In the genomic region with DNA sequence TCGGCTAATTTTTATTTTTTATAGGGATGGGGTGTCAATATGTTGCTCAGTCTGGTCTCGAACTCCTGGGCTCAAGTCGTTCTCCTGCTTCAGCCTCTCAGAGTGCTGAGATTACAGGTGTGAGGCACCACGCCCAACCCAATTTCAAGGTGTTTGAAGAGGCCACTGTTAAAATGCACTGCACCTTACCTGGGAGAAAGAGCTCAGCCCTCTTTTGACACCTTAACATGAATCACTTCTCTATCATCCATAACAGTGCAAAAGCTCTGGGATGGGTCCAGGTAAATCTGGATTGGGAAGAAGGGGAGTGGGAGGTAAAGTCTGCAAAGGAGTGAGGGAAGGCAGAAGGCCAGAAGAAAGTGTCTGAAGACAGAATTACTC, we compare ENCODE assay signal across 8 cellular contexts. TPM values are rescaled to one million over a fixed set of nuclear protein-coding genes. Genes with fewer than 3 reads are reported as not detected.
DNase-seq lines count a peak whose midpoint lies in the region; ATAC-seq and TF ChIP-seq lines count a peak whose summit lies in the region.

No MANE protein-coding gene starts in this region.

- DNase-seq in AG04449 (ENCODE audit: low read depth, low spot score) (no peak), cardiac fibroblast (ENCODE audit: low read depth in 2 of 2) (no peak), midbrain (lab: John Stamatoyannopoulos, UW) (no peak), erythroblast (lab: John Stamatoyannopoulos, UW) (no peak)
- no peak for DNase-seq in effector CD8-positive, alpha-beta T cell (lab: John Stamatoyannopoulos, UW)

- H3K4me1 ChIP-seq in muscle layer of duodenum (ENCODE audit: control insufficient read depth in 1 of 2, insufficient read depth in 2 of 2, low read length in 2 of 2) = peaks cover 3 to 18% of the 10 kb centered on the region in 2 donors

- no peak for ATAC-seq in HG03280 (IDR thresholded peaks at IDR 0.05; ENCODE audit: unreplicated experiment)

- TF ChIP-seq POLR2A in erythroblast (IDR thresholded peaks at IDR 0.05; ENCODE audit: low read length) = no peak

- no peaks in the 10 kb centered on the region for H3K9me3 Mint-ChIP-seq in IgD-negative memory B cell

- TF ChIP-seq CTCF in AG04449 (IDR thresholded peaks at IDR 0.05; ENCODE audit: insufficient read depth, low read length, missing control alignments) = no peak
- no peak for TF ChIP-seq CTCF in cardiac fibroblast (IDR thresholded peaks at IDR 0.05; ENCODE audit: low read depth, low read length)

- no peaks in the 10 kb centered on the region for H3K9me3 ChIP-seq in muscle layer of duodenum (ENCODE audit: control insufficient read depth in 1 of 2, low read length in 2 of 2)

- peaks cover 14 to 15% of the 10 kb centered on the region in 2 donors for H3K36me3 ChIP-seq in muscle layer of duodenum (ENCODE audit: control insufficient read depth in 1 of 2, insufficient read depth in 2 of 2, low read length in 2 of 2)

- no peak overlapping the region for H3K27ac ChIP-seq in muscle layer of duodenum (ENCODE audit: low read length)

- CTCF ChIA-PET in AG04449 (lab: Yijun Ruan, JAX) = interaction anchor here (0.8 to 2.5 kb wide), 20 partner anchors 9 to 188 kb away, joined by 3 to 20 read pairs (median 6); partner anchors contain the start of genes ZNF398, ZNF425 and ZNF783

- H3K4me3 ChIP-seq in AG04449 (ENCODE audit: low read depth, low read length) = peak overlapping the region; percentile 85
- peak overlapping the region; percentile 77 to 88 for H3K4me3 ChIP-seq in cardiac fibroblast (replicated peaks in 1 of 2; ENCODE audit: low read depth in 2 of 2, low read length in 2 of 2)
- H3K4me3 ChIP-seq in muscle layer of duodenum (ENCODE audit: low read depth in 1 of 2, low read length in 2 of 2) = peak overlapping the region; percentile 67 to 80

- no peaks in the 10 kb centered on the region for H3K27me3 ChIP-seq in muscle layer of duodenum (ENCODE audit: low read depth, low read length)

- H3K4me3 Mint-ChIP-seq in IgD-negative memory B cell = peak overlapping the region; percentile 72 to 90 (median 86)

- H3K27me3 Mint-ChIP-seq in IgD-negative memory B cell = peaks cover 2% of the 10 kb centered on the region

- H3K36me3 Mint-ChIP-seq in IgD-negative memory B cell = no peaks in the 10 kb centered on the region

- H3K4me1 Mint-ChIP-seq in IgD-negative memory B cell = peaks cover 4 to 28% (median 4%) of the 10 kb centered on the region in 3 donors

- H3K27ac Mint-ChIP-seq in IgD-negative memory B cell = peak overlapping the region in 2 of 3 donors; percentile 20 to 23

- POLR2A ChIA-PET in AG04449 (lab: Yijun Ruan, JAX) = interaction anchor here (0.8 to 1.9 kb wide), 6 partner anchors 21 to 496 kb away, joined by 3 to 8 read pairs (median 5); partner anchors contain the start of genes CUL1, ZNF398 and ZNF783

RNA-seq across cellular contexts. Expression of gene ZNF282, which starts 0.6 kb away (rescaled TPM):
- polyA plus RNA-seq in IgD-negative memory B cell = 1.9 TPM

RNA-seq across cellular contexts. Expression of gene ZNF212, which starts 44.7 kb away (rescaled TPM):
- 8.7 TPM for polyA plus RNA-seq in IgD-negative memory B cell

RNA-seq across cellular contexts. Expression of gene ZNF398, which starts 47.5 kb away (rescaled TPM):
- polyA plus RNA-seq in IgD-negative memory B cell = 13.2 TPM
